In genomic region chrX:39821011-39821708, GRCh38 we compare ENCODE assay signal across 8 cellular contexts.
DNase-seq lines count a peak whose midpoint lies in the region; FAIRE-seq and TF ChIP-seq lines count a peak whose summit lies in the region.

No MANE protein-coding gene starts in this region.

- 0% methylated on average over 83 to 88 of the region's 88 CpGs for WGBS in ectodermal cell, 2 experiments
- no CpG with 5 or more reads among the region's 88 CpGs for WGBS in neuronal stem cell (ENCODE audit: extremely low coverage in 2 of 2, insufficient read length in 2 of 2, insufficient replicate concordance in 1 of 2), 2 donors

- H4K91ac ChIP-seq in neuronal stem cell (ENCODE audit: low read depth, low read length, poor library complexity): no peak overlapping the region

- no peaks in the 10 kb centered on the region for H3K79me1 ChIP-seq in neuronal stem cell (ENCODE audit: low read depth, low read length)

- H2BK5ac ChIP-seq in neuronal stem cell (ENCODE audit: low read length): no peak overlapping the region

- H3K14ac ChIP-seq in neuronal stem cell (ENCODE audit: low read length): no peak overlapping the region

- no peak overlapping the region for H3K9ac ChIP-seq in neuronal stem cell (ENCODE audit: low read depth, low read length, poor library complexity)

- H3K4me2 ChIP-seq in neuronal stem cell (ENCODE audit: insufficient read depth, low read length, poor library complexity, severe bottlenecking): peak overlapping the region; percentile 33

- H3K36me3 ChIP-seq in ectodermal cell (ENCODE audit: control insufficient read depth, insufficient read depth, low read length) (no peaks in the 10 kb centered on the region), neuronal stem cell (replicated peaks in 1 of 2; ENCODE audit: control insufficient read depth in 2 of 2, insufficient read depth in 2 of 2, low read length in 2 of 2) (no peaks in the 10 kb centered on the region)

- H3K27ac ChIP-seq in ectodermal cell (ENCODE audit: insufficient read depth, low read depth, low read length, poor library complexity, severe bottlenecking) (no peak overlapping the region), neuronal stem cell (replicated peaks; ENCODE audit: low read length) (peak overlapping the region; percentile 61)

- peak overlapping the region; percentile 48 for H2AFZ ChIP-seq in neuronal stem cell (ENCODE audit: low read length)

- H2BK12ac ChIP-seq in neuronal stem cell (ENCODE audit: low read length): no peak overlapping the region

- DNase-seq in GM12891 (ENCODE audit: insufficient read length, low spot score): no peak
- peak; percentile 20 for DNase-seq in RPMI7951 (ENCODE audit: low read depth)
- peak; percentile 51 for DNase-seq in neuronal stem cell (ENCODE audit: low spot score)
- no peak for DNase-seq in GDM1 (lab: John Stamatoyannopoulos, UW)
- no peak for DNase-seq in epidermal melanocyte (ENCODE audit: insufficient read length, low spot score)
- no peak for DNase-seq in MV-4-11 (lab: John Stamatoyannopoulos, UW)
- DNase-seq in kidney tubule cell (ENCODE audit: low spot score): no peak

- TF ChIP-seq POLR2A in GM12891 (IDR thresholded peaks at IDR 0.05; ENCODE audit: low read depth, low read length): no peak

- H3K4me3 ChIP-seq in ectodermal cell (ENCODE audit: insufficient read depth, low read depth, low read length) (peak overlapping the region; percentile 22), neuronal stem cell (ENCODE audit: low read length in 2 of 2) (peak overlapping the region in 1 of 2 donors; percentile 58)

- H3K9me3 ChIP-seq in ectodermal cell (ENCODE audit: control insufficient read depth, low read length): no peaks in the 10 kb centered on the region
- peaks cover 0 to 3% of the 10 kb centered on the region in 2 donors for H3K9me3 ChIP-seq in neuronal stem cell (replicated peaks in 1 of 2; ENCODE audit: control insufficient read depth in 2 of 2, insufficient read depth in 1 of 2, low read depth in 1 of 2, low read length in 2 of 2)

- H3K4ac ChIP-seq in neuronal stem cell (ENCODE audit: low read length): no peak overlapping the region

- peak; percentile 58 for FAIRE-seq in GM12891 (lab: Jason Lieb, UNC)

- no peak overlapping the region for H2BK120ac ChIP-seq in neuronal stem cell (ENCODE audit: low read depth, low read length)

- no peak overlapping the region for H3K23ac ChIP-seq in neuronal stem cell (ENCODE audit: low read depth, low read length, poor library complexity)

- H2AK5ac ChIP-seq in neuronal stem cell (ENCODE audit: low read depth, low read length): no peak overlapping the region

- H3K18ac ChIP-seq in neuronal stem cell (ENCODE audit: low read length): peak overlapping the region; percentile 64

- H4K8ac ChIP-seq in neuronal stem cell (ENCODE audit: low read depth, low read length): no peak overlapping the region

- H3K4me1 ChIP-seq in ectodermal cell (ENCODE audit: control insufficient read depth, insufficient read depth, low read length) (peaks cover 6% of the 10 kb centered on the region), neuronal stem cell (ENCODE audit: control insufficient read depth in 2 of 2, insufficient read depth in 1 of 2, low read depth in 1 of 2, low read length in 2 of 2) (peaks cover 15 to 18% of the 10 kb centered on the region in 2 donors)

- no peak overlapping the region for H2BK15ac ChIP-seq in neuronal stem cell (ENCODE audit: low read length)

- H3K27me3 ChIP-seq in ectodermal cell (ENCODE audit: control insufficient read depth, insufficient read depth, low read length, poor library complexity, severe bottlenecking) (peaks cover 9% of the 10 kb centered on the region), neuronal stem cell (ENCODE audit: control insufficient read depth in 3 of 3, insufficient read depth in 3 of 3, low read depth in 1 of 3, low read length in 3 of 3) (no peaks in the 10 kb centered on the region)

TF ChIP-seq in GM12891, 5 proteins besides CTCF, POLR2A, EP300 and RAD21:
- TF ChIP-seq SPI1 (IDR thresholded peaks at IDR 0.05; ENCODE audit: low read depth, low read length) (no peak), PAX5 (IDR thresholded peaks at IDR 0.05; ENCODE audit: insufficient read depth, low read length, severe bottlenecking) (no peak), POU2F2 (IDR thresholded peaks at IDR 0.05; ENCODE audit: low read depth, low read length) (no peak), POLR2AphosphoS5 (IDR thresholded peaks at IDR 0.05; ENCODE audit: low read depth, low read length) (no peak), TAF1 (IDR thresholded peaks at IDR 0.05; ENCODE audit: low read depth, low read length) (no peak)

Comparison
In these comparisons a context has a peak if more than half of its experiments do, and no peak if none do; other contexts are left out.
1. DNase-seq: peak in RPMI7951 (single experiment) and neuronal stem cell (single experiment); none in GM12891 (single experiment), GDM1 (single experiment), epidermal melanocyte (single experiment), MV-4-11 (single experiment) and kidney tubule cell (single experiment).